Comparison of ENCODE assay signal across 1 cellular context in genomic region chr7:116951366-116952292, GRCh38.
A peak's percentile ranks its signal among the peaks of the same experiment; 100 is the strongest.
TF ChIP-seq lines count a peak whose summit lies in the region.

No MANE protein-coding gene starts in this region.

TF ChIP-seq in K562, 482 proteins besides CTCF, POLR2A, EP300 and RAD21 (continued from another document and continues in another):
- TF ChIP-seq RBM39 (optimal IDR thresholded peaks at IDR 0.05; ENCODE audit: low read depth, low read length) (peak; percentile 42), PHF20 (IDR thresholded peaks at IDR 0.05; ENCODE audit: partially characterized antibody) (no peak), NFYB (IDR thresholded peaks at IDR 0.05; ENCODE audit: extremely low read depth, insufficient read length) (peak; percentile 81), CHD7 (IDR thresholded peaks at IDR 0.05; ENCODE audit: low read depth, low read length) (no peak), CSDE1 (IDR thresholded peaks at IDR 0.05) (peak in 1 of 2 experiments; percentile 25; a peak in 1 of 4 replicates), MAZ (CRISPR knock-in tag; conservative IDR thresholded peaks at IDR 0.05 in 1 of 2, IDR thresholded peaks at IDR 0.05 in 1 of 2) (peak in 1 of 2 experiments; percentile 12; a peak in 1 of 4 replicates), TAF1 (IDR thresholded peaks at IDR 0.05; ENCODE audit: control insufficient read depth, extremely low read depth, insufficient read depth, low read length, severe bottlenecking) (peak; percentile 83), ZNF24 (IDR thresholded peaks at IDR 0.05) (0 out of 2 replicates have a peak, but pooled peaks have one; percentile 32), BRF1 (IDR thresholded peaks at IDR 0.05; ENCODE audit: borderline replicate concordance, extremely low read depth, insufficient read length) (no peak), ZNF175 (CRISPR knock-in tag; IDR thresholded peaks at IDR 0.05; ENCODE audit: low read depth) (peak; percentile 76; the same call in 1 of the 2 replicates), NR4A1 (CRISPR knock-in tag; IDR thresholded peaks at IDR 0.05) (no peak), NR4A1 (tag; IDR thresholded peaks at IDR 0.05) (peak; percentile 58; the same call in 1 of the 2 replicates), MTA1 (IDR thresholded peaks at IDR 0.05; ENCODE audit: borderline replicate concordance) (0 out of 2 replicates have a peak, but pooled peaks have one; percentile 17), FOXP1 (CRISPR knock-in tag; IDR thresholded peaks at IDR 0.05) (no peak), ZBTB2 (IDR thresholded peaks at IDR 0.05) (no peak), ETV5 (CRISPR knock-in tag; IDR thresholded peaks at IDR 0.05; ENCODE audit: low read depth) (0 out of 2 replicates have a peak, but pooled peaks have one; percentile 17), CTBP1 (IDR thresholded peaks at IDR 0.05; ENCODE audit: borderline replicate concordance) (peak; percentile 42), HDAC2 (IDR thresholded peaks at IDR 0.05) (no peak), TBL1XR1 (IDR thresholded peaks at IDR 0.05; ENCODE audit: low read length in 2 of 2) (no peak), L3MBTL2 (IDR thresholded peaks at IDR 0.05) (peak; percentile 60), STAT5A (IDR thresholded peaks at IDR 0.05; ENCODE audit: borderline replicate concordance, low read length) (peak; percentile 3; the same call in 1 of the 2 replicates), MEF2D (tag; conservative IDR thresholded peaks at IDR 0.05; ENCODE audit: low read depth) (peak; percentile 52; the same call in 1 of the 2 replicates), MNT (conservative IDR thresholded peaks at IDR 0.05) (peak; percentile 9 to 24; a peak in 1 of 4 replicates), LCOR (CRISPR knock-in tag; IDR thresholded peaks at IDR 0.05) (peak; percentile 78; the same call in 1 of the 2 replicates), FUS (optimal IDR thresholded peaks at IDR 0.05; ENCODE audit: low read depth, low read length) (no peak), ARNT (IDR thresholded peaks at IDR 0.05) (peak in 1 of 2 experiments; percentile 16; a peak in 1 of 4 replicates), ZMIZ1 (IDR thresholded peaks at IDR 0.05; ENCODE audit: low read depth in 2 of 2, low read length in 2 of 2) (0 out of 4 replicates have a peak, but pooled peaks of 1 of the 2 experiments have one; percentile 36), SMARCA5 (IDR thresholded peaks at IDR 0.05) (peak; percentile 45; the same call in 1 of the 2 replicates), MBD2 (IDR thresholded peaks at IDR 0.05; ENCODE audit: borderline replicate concordance, low read depth) (peak; percentile 22; the same call in 1 of the 2 replicates), IRF9 (tag; IDR thresholded peaks at IDR 0.05) (0 out of 2 replicates have a peak, but pooled peaks have one; percentile 13), HBP1 (CRISPR knock-in tag; IDR thresholded peaks at IDR 0.05) (no peak), SRF (CRISPR knock-in tag; IDR thresholded peaks at IDR 0.05) (peak in 1 of 2 experiments; percentile 7; a peak in 1 of 4 replicates), HMGXB4 (CRISPR knock-in tag; IDR thresholded peaks at IDR 0.05) (no peak), NBN (IDR thresholded peaks at IDR 0.05; ENCODE audit: low read depth) (peak; percentile 4; the same call in 1 of the 2 replicates)
